ENCODE assay signal across 1 cellular context in genomic region chr7:159088016-159088865, GRCh38.
A peak's percentile ranks its signal among the peaks of the same experiment; 100 is the strongest.
TF ChIP-seq lines count a peak whose summit lies in the region.

No MANE protein-coding gene starts in this region.

TF ChIP-seq in HEK293, 187 proteins besides CTCF, POLR2A, EP300 and RAD21:
- TF ChIP-seq ZNF830 (tag by site-specific recombination; IDR thresholded peaks at IDR 0.05; ENCODE audit: low read depth) (no peak), ZEB2 (tag by site-specific recombination; IDR thresholded peaks at IDR 0.05) (peak; percentile 85), SCRT1 (tag by site-specific recombination; IDR thresholded peaks at IDR 0.05; ENCODE audit: borderline replicate concordance) (0 out of 2 replicates have a peak, but pooled peaks have one; percentile 37)
